In genomic region chr6:13012977-13013680, GRCh38 we compare ENCODE assay signal across 9 cellular contexts.
DNase-seq lines count a peak whose midpoint lies in the region; ATAC-seq and TF ChIP-seq lines count a peak whose summit lies in the region.
"Had no signal": no experiment of that assay in that cellular context is flagged by ENCODE, and none has a peak within 500 bp of the region (broad histone marks: within the 10 kb centered on the region; RNA-seq: fewer than 3 reads in every experiment).

No MANE protein-coding gene starts in this region.

- TF ChIP-seq EP300 in SK-N-SH (IDR thresholded peaks at IDR 0.05; ENCODE audit: borderline replicate concordance in 1 of 2, low read depth in 1 of 2, low read length in 1 of 2) = no peak

- DNase-seq in SK-N-SH (no peak), iPS-NIHi7 (ENCODE audit: extremely low spot score) (peak; percentile 83), spleen (no peak), A172 (ENCODE audit: low spot score) (no peak), SIG-M5 (lab: John Stamatoyannopoulos, UW) (no peak), SK-N-DZ (ENCODE audit: low spot score) (no peak)
- DNase-seq in activated naive CD8-positive, alpha-beta T cell treated with anti-CD3 and anti-CD28 coated beads, Interleukin-2, amount 50 U/mL, for 24 hours = peak; percentile 2

- POLR2A ChIA-PET in SK-N-SH (lab: Yijun Ruan, JAX) = no interaction called here

- H4K20me1 ChIP-seq in SK-N-SH (ENCODE audit: insufficient read depth) = no peaks in the 10 kb centered on the region

- H3K36me3 Mint-ChIP-seq in activated naive CD8-positive, alpha-beta T cell treated with anti-CD3 and anti-CD28 coated beads, Interleukin-2, amount 50 U/mL, for 24 hours (ENCODE audit: low read depth) = no peaks in the 10 kb centered on the region
- H3K36me3 Mint-ChIP-seq: CD4-positive, CD25-positive, alpha-beta regulatory T cell had no signal

- H3K9me3 ChIP-seq in SK-N-SH (no peaks in the 10 kb centered on the region), spleen (no peaks in the 10 kb centered on the region)

- H3K27me3 ChIP-seq in SK-N-SH (ENCODE audit: insufficient read depth) (peaks cover 36% of the 10 kb centered on the region), spleen (replicated peaks in 1 of 7) (peaks cover 0 to 48% (median 7%) of the 10 kb centered on the region in 7 donors)

- no peak overlapping the region for H3K9ac ChIP-seq in SK-N-SH

- H3K27ac ChIP-seq in SK-N-SH (ENCODE audit: low read depth in 2 of 2, low read length in 1 of 2) = no peak overlapping the region
- H3K27ac ChIP-seq in spleen = no peak overlapping the region

- CTCF ChIA-PET in SK-N-SH (lab: Yijun Ruan, JAX) = interaction anchor here (1.1 to 3.7 kb wide), 3 partner anchors 26 to 375 kb away, joined by 3 to 22 read pairs (median 4); no protein-coding TSS in a partner anchor

- peaks cover 40% of the 10 kb centered on the region for H3K27me3 Mint-ChIP-seq in activated naive CD8-positive, alpha-beta T cell treated with anti-CD3 and anti-CD28 coated beads, Interleukin-2, amount 50 U/mL, for 24 hours

- TF ChIP-seq RAD21 in SK-N-SH (IDR thresholded peaks at IDR 0.05; ENCODE audit: low read length) = no peak

- H3F3A ChIP-seq in SK-N-SH (replicated peaks; ENCODE audit: insufficient read depth) = no peaks in the 10 kb centered on the region

- H3K27ac Mint-ChIP-seq in activated naive CD8-positive, alpha-beta T cell treated with anti-CD3 and anti-CD28 coated beads, Interleukin-2, amount 50 U/mL, for 24 hours = no peak overlapping the region
- H3K27ac Mint-ChIP-seq: CD4-positive, CD25-positive, alpha-beta regulatory T cell had no signal

- TF ChIP-seq POLR2A in spleen (IDR thresholded peaks at IDR 0.05) = no peak

- H3K4me3 ChIP-seq in SK-N-SH (ENCODE audit: low read depth in 2 of 2, low read length in 1 of 2) (peak overlapping the region; percentile 23 to 46; a peak in 2 of 4 replicates), spleen (peak overlapping the region; percentile 23 to 71 (median 46))

- no peaks in the 10 kb centered on the region for H3K36me3 ChIP-seq in SK-N-SH (replicated peaks in 1 of 2; ENCODE audit: control insufficient read depth in 1 of 2, insufficient read depth in 2 of 2, low read length in 1 of 2)
- H3K36me3 ChIP-seq in spleen = no peaks in the 10 kb centered on the region

- peaks cover 3% of the 10 kb centered on the region for H3K4me1 Mint-ChIP-seq in activated naive CD8-positive, alpha-beta T cell treated with anti-CD3 and anti-CD28 coated beads, Interleukin-2, amount 50 U/mL, for 24 hours

- H2AFZ ChIP-seq in SK-N-SH (ENCODE audit: low read depth) = no peak overlapping the region

- H3K4me2 ChIP-seq in SK-N-SH = 0 out of 2 replicates have a peak overlapping the region, but pooled peaks have one; percentile 24

- intact Hi-C loops in spleen (cut with DNase I; ENCODE audit: low total_unique reads) = no loop called here

- H3K9me3 Mint-ChIP-seq in activated naive CD8-positive, alpha-beta T cell treated with anti-CD3 and anti-CD28 coated beads, Interleukin-2, amount 50 U/mL, for 24 hours = no peaks in the 10 kb centered on the region
- H3K9me3 Mint-ChIP-seq: CD4-positive, CD25-positive, alpha-beta regulatory T cell had no signal

- peaks cover 0 to 21% of the 10 kb centered on the region in 2 experiments; a peak in 2 of 4 replicates for H3K4me1 ChIP-seq in SK-N-SH (ENCODE audit: control insufficient read depth in 1 of 2, insufficient read depth in 2 of 2, low read depth in 1 of 2, low read length in 1 of 2)
- H3K4me1 ChIP-seq in spleen = peaks cover 0 to 32% (median 20%) of the 10 kb centered on the region in 6 donors

- no peak for ATAC-seq in SK-N-SH treated with all-trans-retinoic acid at 6 μM for 48 hours
- ATAC-seq in activated naive CD8-positive, alpha-beta T cell treated with anti-CD3 and anti-CD28 coated beads, Interleukin-2, amount 50 U/mL, for 24 hours = no peak

- H3K79me2 ChIP-seq in SK-N-SH (ENCODE audit: insufficient read depth) = no peaks in the 10 kb centered on the region

- whole genome bisulfite sequencing in SK-N-SH (ENCODE audit: low lambda C conversion rate) = 21% methylated on average over 20 of the region's 21 CpGs
- 9 to 11% (median 9%) methylated on average over 19 to 21 of the region's 21 CpGs for WGBS in spleen, 5 donors

- H3K9me2 ChIP-seq in SK-N-SH = no peaks in the 10 kb centered on the region

- TF ChIP-seq CTCF in SK-N-SH (IDR thresholded peaks at IDR 0.05) (no peak), spleen (IDR thresholded peaks at IDR 0.05 in 8 of 11, conservative IDR thresholded peaks at IDR 0.05 in 3 of 11) (no peak)

- H3K4me3 Mint-ChIP-seq in activated naive CD8-positive, alpha-beta T cell treated with anti-CD3 and anti-CD28 coated beads, Interleukin-2, amount 50 U/mL, for 24 hours = peak overlapping the region; percentile 69

TF ChIP-seq in SK-N-SH, 30 proteins besides CTCF, POLR2A, EP300 and RAD21:
- TF ChIP-seq SMC3 (IDR thresholded peaks at IDR 0.05; ENCODE audit: low read depth, low read length) = no peak
- no peak for TF ChIP-seq MEF2A (IDR thresholded peaks at IDR 0.05; ENCODE audit: borderline replicate concordance, low read depth)
- TF ChIP-seq EZH2phosphoT487 (IDR thresholded peaks at IDR 0.05; ENCODE audit: borderline replicate concordance, low read depth) = no peak
- no peak for TF ChIP-seq RCOR1 (IDR thresholded peaks at IDR 0.05; ENCODE audit: low read length)
- TF ChIP-seq USF1 (IDR thresholded peaks at IDR 0.05; ENCODE audit: borderline replicate concordance, low read depth) = no peak
- TF ChIP-seq, protein P1, sequence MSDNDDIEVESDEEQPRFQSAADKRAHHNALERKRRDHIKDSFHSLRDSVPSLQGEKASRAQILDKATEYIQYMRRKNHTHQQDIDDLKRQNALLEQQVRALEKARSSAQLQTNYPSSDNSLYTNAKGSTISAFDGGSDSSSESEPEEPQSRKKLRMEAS (IDR thresholded peaks at IDR 0.05; ENCODE audit: low read depth) = no peak

TF ChIP-seq in SK-N-SH treated with all-trans-retinoic acid at 6 μM for 48 hours, 23 proteins besides CTCF, POLR2A, EP300 and RAD21:
- no peak for TF ChIP-seq TSHZ2 (CRISPR knock-in tag; IDR thresholded peaks at IDR 0.05)
- TF ChIP-seq OSR1 (CRISPR knock-in tag; IDR thresholded peaks at IDR 0.05) = no peak
- no peak for TF ChIP-seq TOX (CRISPR knock-in tag; IDR thresholded peaks at IDR 0.05; ENCODE audit: borderline replicate concordance)

Comparison
In these comparisons a context has a peak if more than half of its experiments do, and no peak if none do; other contexts are left out.
1. DNase-seq: peak in activated naive CD8-positive, alpha-beta T cell treated with anti-CD3 and anti-CD28 coated beads, Interleukin-2, amount 50 U/mL, for 24 hours (single experiment) and iPS-NIHi7 (single experiment); none in SK-N-SH (single experiment), spleen (single experiment), A172 (single experiment), SIG-M5 (single experiment) and SK-N-DZ (single experiment).